In the genomic region with DNA sequence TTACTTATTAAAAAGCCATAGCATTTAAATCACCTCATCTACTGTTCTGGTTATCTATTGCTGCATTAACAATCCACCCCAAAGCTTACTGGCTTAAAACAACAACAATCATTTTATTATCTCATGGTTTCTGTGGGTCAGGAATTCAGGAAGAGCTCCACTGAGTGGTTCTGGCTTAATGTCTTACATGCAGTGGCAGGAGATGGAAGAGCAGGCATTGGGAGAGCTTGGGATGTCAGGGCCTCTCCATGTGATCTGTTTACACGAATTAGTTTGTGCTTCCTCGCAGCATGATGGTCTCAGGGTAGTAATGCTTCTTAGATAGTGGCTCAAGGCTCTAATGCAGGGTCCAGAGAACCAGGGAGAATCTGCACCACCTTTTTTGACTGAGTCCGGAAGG, we compare ENCODE assay signal across 16 cellular contexts. TPM values are rescaled to one million over a fixed set of nuclear protein-coding genes. Genes with fewer than 3 reads are reported as not detected.
DNase-seq lines count a peak whose midpoint lies in the region; ATAC-seq and TF ChIP-seq lines count a peak whose summit lies in the region.
"Had no signal": no experiment of that assay in that cellular context is flagged by ENCODE, and none has a peak within 500 bp of the region (broad histone marks: within the 10 kb centered on the region; RNA-seq: fewer than 3 reads in every experiment).

No MANE protein-coding gene starts in this region.

- POLR2A ChIA-PET in activated CD4-positive, alpha-beta T cell treated with anti-CD3 and anti-CD28 coated beads, Interleukin-2, amount 10 ng/mL, durations not matched to agents 7 days and 5 days (lab: Charles Lee), result no interaction called here
- POLR2A ChIA-PET in HEK293T (lab: Yijun Ruan, JAX), result no interaction called here

- H3K4me3 Mint-ChIP-seq in activated CD4-positive, alpha-beta T cell treated with anti-CD3 and anti-CD28 coated beads, Interleukin-2, amount 10 ng/mL, durations not matched to agents 7 days and 5 days, result no peak overlapping the region
- H3K4me3 Mint-ChIP-seq in activated CD4-positive, alpha-beta T cell treated with anti-CD3 and anti-CD28 coated beads, Interleukin-2, amount 10 ng/mL, durations not matched to agents 24 days and 14 days, result no peak overlapping the region
- peak overlapping the region; percentile 2 for H3K4me3 Mint-ChIP-seq in endothelial cell (ENCODE audit: unreplicated experiment)
- no peak overlapping the region for H3K4me3 Mint-ChIP-seq in stimulated activated memory B cell treated with anti-CD40 and anti-IgM and Interleukin-4, amounts not matched to agents 10 μg/mL and 1 μg/mL and 100 μg/mL, for 72 hours
- H3K4me3 Mint-ChIP-seq: type B pancreatic cell had no signal

- peaks cover 30% of the 10 kb centered on the region for H3K4me1 ChIP-seq in OCI-LY1 (ENCODE audit: insufficient read depth, low read length, severe bottlenecking)
- H3K4me1 ChIP-seq in gastrocnemius medialis, result no peaks in the 10 kb centered on the region

- H3K36me3 Mint-ChIP-seq in activated CD4-positive, alpha-beta T cell treated with anti-CD3 and anti-CD28 coated beads, Interleukin-2, amount 10 ng/mL, durations not matched to agents 7 days and 5 days (ENCODE audit: low read depth), result peaks cover 33% of the 10 kb centered on the region
- H3K36me3 Mint-ChIP-seq in activated CD4-positive, alpha-beta T cell treated with anti-CD3 and anti-CD28 coated beads, Interleukin-2, amount 10 ng/mL, durations not matched to agents 24 days and 14 days (ENCODE audit: low read depth), result peaks cover 19% of the 10 kb centered on the region
- H3K36me3 Mint-ChIP-seq in endothelial cell (ENCODE audit: low read depth, unreplicated experiment), result peaks cover 2% of the 10 kb centered on the region
- peaks cover 11% of the 10 kb centered on the region for H3K36me3 Mint-ChIP-seq in stimulated activated memory B cell treated with anti-CD40 and anti-IgM and Interleukin-4, amounts not matched to agents 10 μg/mL and 1 μg/mL and 100 μg/mL, for 72 hours
- H3K36me3 Mint-ChIP-seq: type B pancreatic cell had no signal

- no peaks in the 10 kb centered on the region for H3K9me2 ChIP-seq in OCI-LY1 (ENCODE audit: low read depth, low read length)

- CTCF ChIA-PET in activated CD4-positive, alpha-beta T cell treated with anti-CD3 and anti-CD28 coated beads, Interleukin-2, amount 10 ng/mL, durations not matched to agents 7 days and 5 days (lab: Charles Lee), result no interaction called here
- CTCF ChIA-PET in HEK293T (lab: Yijun Ruan, JAX), result no interaction called here

- H3K27me3 ChIP-seq in OCI-LY1 (ENCODE audit: insufficient read depth, low read length) (no peaks in the 10 kb centered on the region), gastrocnemius medialis (no peaks in the 10 kb centered on the region)
- H3K27me3 ChIP-seq: heart right ventricle, ovary had no signal

- peaks cover 25% of the 10 kb centered on the region for H3K9me3 Mint-ChIP-seq in activated CD4-positive, alpha-beta T cell treated with anti-CD3 and anti-CD28 coated beads, Interleukin-2, amount 10 ng/mL, durations not matched to agents 7 days and 5 days
- peaks cover 18% of the 10 kb centered on the region for H3K9me3 Mint-ChIP-seq in activated CD4-positive, alpha-beta T cell treated with anti-CD3 and anti-CD28 coated beads, Interleukin-2, amount 10 ng/mL, durations not matched to agents 24 days and 14 days
- H3K9me3 Mint-ChIP-seq in endothelial cell (ENCODE audit: unreplicated experiment), result no peaks in the 10 kb centered on the region
- H3K9me3 Mint-ChIP-seq in stimulated activated memory B cell treated with anti-CD40 and anti-IgM and Interleukin-4, amounts not matched to agents 10 μg/mL and 1 μg/mL and 100 μg/mL, for 72 hours, result peaks cover 12% of the 10 kb centered on the region

- H3K27ac ChIP-seq in OCI-LY1 (ENCODE audit: low read depth, low read length, poor library complexity, severe bottlenecking), result peak overlapping the region; percentile 83
- H3K27ac ChIP-seq in gastrocnemius medialis, result no peak overlapping the region
- H3K27ac ChIP-seq: ovary had no signal

- intact Hi-C loops in activated CD4-positive, alpha-beta T cell treated with anti-CD3 and anti-CD28 coated beads, Interleukin-2, amount 10 ng/mL, durations not matched to agents 24 days and 14 days (cut with micrococcal nuclease), result no loop called here
- intact Hi-C loops in gastrocnemius medialis (cut with DNase I; ENCODE audit: low total_unique reads), result no loop called here

- no peaks in the 10 kb centered on the region for H3K27me3 Mint-ChIP-seq in activated CD4-positive, alpha-beta T cell treated with anti-CD3 and anti-CD28 coated beads, Interleukin-2, amount 10 ng/mL, durations not matched to agents 7 days and 5 days
- no peaks in the 10 kb centered on the region for H3K27me3 Mint-ChIP-seq in activated CD4-positive, alpha-beta T cell treated with anti-CD3 and anti-CD28 coated beads, Interleukin-2, amount 10 ng/mL, durations not matched to agents 24 days and 14 days
- peaks cover 4% of the 10 kb centered on the region for H3K27me3 Mint-ChIP-seq in endothelial cell (ENCODE audit: unreplicated experiment)
- H3K27me3 Mint-ChIP-seq in stimulated activated memory B cell treated with anti-CD40 and anti-IgM and Interleukin-4, amounts not matched to agents 10 μg/mL and 1 μg/mL and 100 μg/mL, for 72 hours, result no peaks in the 10 kb centered on the region
- H3K27me3 Mint-ChIP-seq: type B pancreatic cell had no signal

- H3K4me3 ChIP-seq in OCI-LY1 (ENCODE audit: low read depth, low read length, poor library complexity, severe bottlenecking), result no peak overlapping the region
- H3K4me3 ChIP-seq in gastrocnemius medialis, result no peak overlapping the region
- H3K4me3 ChIP-seq: heart right ventricle, left ventricle myocardium inferior, ovary had no signal

- ATAC-seq in stimulated activated memory B cell treated with anti-CD40 and anti-IgM and Interleukin-4, amounts not matched to agents 10 μg/mL and 1 μg/mL and 100 μg/mL, for 72 hours, result no peak
- ATAC-seq in gastrocnemius medialis, result no peak
- ATAC-seq in GM18505 (IDR thresholded peaks at IDR 0.05; ENCODE audit: unreplicated experiment), result no peak
- ATAC-seq: PC-3 had no signal

- no peaks in the 10 kb centered on the region for H3F3A ChIP-seq in OCI-LY1 (ENCODE audit: insufficient read depth, low read length)

- no peak for DNase-seq in activated CD4-positive, alpha-beta T cell treated with anti-CD3 and anti-CD28 coated beads, Interleukin-2, amount 10 ng/mL, durations not matched to agents 7 days and 5 days
- no peak for DNase-seq in activated CD4-positive, alpha-beta T cell treated with anti-CD3 and anti-CD28 coated beads, Interleukin-2, amount 10 ng/mL, durations not matched to agents 24 days and 14 days
- DNase-seq in endothelial cell (ENCODE audit: low spot score) (no peak), HEK293T (ENCODE audit: extremely low spot score) (no peak), gastrocnemius medialis (no peak)
- DNase-seq: ACHN, caudate nucleus, DMS79, heart right ventricle, left ventricle myocardium inferior, ovary, PC-3 had no signal

- H3K4me1 Mint-ChIP-seq in activated CD4-positive, alpha-beta T cell treated with anti-CD3 and anti-CD28 coated beads, Interleukin-2, amount 10 ng/mL, durations not matched to agents 7 days and 5 days, result peaks cover 24% of the 10 kb centered on the region
- H3K4me1 Mint-ChIP-seq in activated CD4-positive, alpha-beta T cell treated with anti-CD3 and anti-CD28 coated beads, Interleukin-2, amount 10 ng/mL, durations not matched to agents 24 days and 14 days, result peaks cover 18% of the 10 kb centered on the region
- peaks cover 10% of the 10 kb centered on the region for H3K4me1 Mint-ChIP-seq in endothelial cell (ENCODE audit: unreplicated experiment)
- peaks cover 51% of the 10 kb centered on the region for H3K4me1 Mint-ChIP-seq in stimulated activated memory B cell treated with anti-CD40 and anti-IgM and Interleukin-4, amounts not matched to agents 10 μg/mL and 1 μg/mL and 100 μg/mL, for 72 hours

- peak overlapping the region; percentile 99; the same call in 1 of the 2 replicates for H2AFZ ChIP-seq in OCI-LY1 (ENCODE audit: low read length)

- no peak overlapping the region for H3K4me2 ChIP-seq in OCI-LY1 (ENCODE audit: low read length)

- no peaks in the 10 kb centered on the region for H3K79me2 ChIP-seq in OCI-LY1 (ENCODE audit: insufficient read depth, low read length)

- peak overlapping the region; percentile 58 for H3K27ac Mint-ChIP-seq in activated CD4-positive, alpha-beta T cell treated with anti-CD3 and anti-CD28 coated beads, Interleukin-2, amount 10 ng/mL, durations not matched to agents 7 days and 5 days
- H3K27ac Mint-ChIP-seq in activated CD4-positive, alpha-beta T cell treated with anti-CD3 and anti-CD28 coated beads, Interleukin-2, amount 10 ng/mL, durations not matched to agents 24 days and 14 days, result no peak overlapping the region
- no peak overlapping the region for H3K27ac Mint-ChIP-seq in endothelial cell (ENCODE audit: unreplicated experiment)
- H3K27ac Mint-ChIP-seq in stimulated activated memory B cell treated with anti-CD40 and anti-IgM and Interleukin-4, amounts not matched to agents 10 μg/mL and 1 μg/mL and 100 μg/mL, for 72 hours, result peak overlapping the region; percentile 96
- H3K27ac Mint-ChIP-seq: type B pancreatic cell had no signal

- no peaks in the 10 kb centered on the region for H4K20me1 ChIP-seq in OCI-LY1 (ENCODE audit: insufficient read depth, low read length)

- H3K9me3 ChIP-seq in OCI-LY1 (ENCODE audit: low read length), result peaks cover 12% of the 10 kb centered on the region; the same call in 1 of the 2 replicates
- no peaks in the 10 kb centered on the region for H3K9me3 ChIP-seq in gastrocnemius medialis
- H3K9me3 ChIP-seq: left ventricle myocardium inferior, ovary had no signal

- TF ChIP-seq CTCF in OCI-LY1 (IDR thresholded peaks at IDR 0.05; ENCODE audit: low read length), result no peak
- no peak for TF ChIP-seq CTCF in endothelial cell (IDR thresholded peaks at IDR 0.05; ENCODE audit: unreplicated experiment)
- no peak for TF ChIP-seq CTCF in gastrocnemius medialis (IDR thresholded peaks at IDR 0.05 in 4 of 5, conservative IDR thresholded peaks at IDR 0.05 in 1 of 5)

- in situ Hi-C loops in gastrocnemius medialis (cut with MboI; ENCODE audit: low sequenced_read_pairs in 4 of 4), result no loop called here

- TF ChIP-seq POLR2A in gastrocnemius medialis (IDR thresholded peaks at IDR 0.05), result no peak
- no peak for TF ChIP-seq POLR2A in GM18505 (IDR thresholded peaks at IDR 0.05; ENCODE audit: borderline replicate concordance, extremely low read depth, insufficient read depth, insufficient read length)

- H3K9ac ChIP-seq in OCI-LY1 (ENCODE audit: low read length), result no peak overlapping the region

- H3K36me3 ChIP-seq in OCI-LY1 (ENCODE audit: insufficient read depth, low read length) (peaks cover 5% of the 10 kb centered on the region; the same call in 1 of the 2 replicates), gastrocnemius medialis (no peaks in the 10 kb centered on the region)
- H3K36me3 ChIP-seq: heart right ventricle, left ventricle myocardium inferior, ovary had no signal

TF ChIP-seq in HEK293T, 16 proteins besides CTCF, POLR2A, EP300 and RAD21 (continues in another document):
- TF ChIP-seq TARDBP (IDR thresholded peaks at IDR 0.05) (no peak), CTBP1 (IDR thresholded peaks at IDR 0.05; ENCODE audit: borderline replicate concordance) (no peak)

RNA-seq across cellular contexts. Expression of gene REL, which starts 14.4 kb away (rescaled TPM):
- 10 to 100 TPM; 18.4 to 22.3 TPM for total RNA-seq in activated CD4-positive, alpha-beta T cell treated with anti-CD3 and anti-CD28 coated beads, Interleukin-2, amount 10 ng/mL, durations not matched to agents 7 days and 5 days
- total RNA-seq in activated CD4-positive, alpha-beta T cell treated with anti-CD3 and anti-CD28 coated beads, Interleukin-2, amount 10 ng/mL, durations not matched to agents 24 days and 14 days, result 84.9 and 88.7 TPM in 2 replicates
- 16.4 TPM for total RNA-seq in endothelial cell (ENCODE audit: unreplicated experiment)
- 1 to 10 TPM; 4.2 to 7.6 (median 5.4) TPM for total RNA-seq in gastrocnemius medialis

Comparison
In these comparisons a context has a peak if more than half of its experiments do, and no peak if none do; other contexts are left out.
1. H3K27ac Mint-ChIP-seq: peak in activated CD4-positive, alpha-beta T cell treated with anti-CD3 and anti-CD28 coated beads, Interleukin-2, amount 10 ng/mL, durations not matched to agents 7 days and 5 days (single experiment) and stimulated activated memory B cell treated with anti-CD40 and anti-IgM and Interleukin-4, amounts not matched to agents 10 μg/mL and 1 μg/mL and 100 μg/mL, for 72 hours (single experiment); none in activated CD4-positive, alpha-beta T cell treated with anti-CD3 and anti-CD28 coated beads, Interleukin-2, amount 10 ng/mL, durations not matched to agents 24 days and 14 days (single experiment) and endothelial cell (single experiment).